In the genomic region with DNA sequence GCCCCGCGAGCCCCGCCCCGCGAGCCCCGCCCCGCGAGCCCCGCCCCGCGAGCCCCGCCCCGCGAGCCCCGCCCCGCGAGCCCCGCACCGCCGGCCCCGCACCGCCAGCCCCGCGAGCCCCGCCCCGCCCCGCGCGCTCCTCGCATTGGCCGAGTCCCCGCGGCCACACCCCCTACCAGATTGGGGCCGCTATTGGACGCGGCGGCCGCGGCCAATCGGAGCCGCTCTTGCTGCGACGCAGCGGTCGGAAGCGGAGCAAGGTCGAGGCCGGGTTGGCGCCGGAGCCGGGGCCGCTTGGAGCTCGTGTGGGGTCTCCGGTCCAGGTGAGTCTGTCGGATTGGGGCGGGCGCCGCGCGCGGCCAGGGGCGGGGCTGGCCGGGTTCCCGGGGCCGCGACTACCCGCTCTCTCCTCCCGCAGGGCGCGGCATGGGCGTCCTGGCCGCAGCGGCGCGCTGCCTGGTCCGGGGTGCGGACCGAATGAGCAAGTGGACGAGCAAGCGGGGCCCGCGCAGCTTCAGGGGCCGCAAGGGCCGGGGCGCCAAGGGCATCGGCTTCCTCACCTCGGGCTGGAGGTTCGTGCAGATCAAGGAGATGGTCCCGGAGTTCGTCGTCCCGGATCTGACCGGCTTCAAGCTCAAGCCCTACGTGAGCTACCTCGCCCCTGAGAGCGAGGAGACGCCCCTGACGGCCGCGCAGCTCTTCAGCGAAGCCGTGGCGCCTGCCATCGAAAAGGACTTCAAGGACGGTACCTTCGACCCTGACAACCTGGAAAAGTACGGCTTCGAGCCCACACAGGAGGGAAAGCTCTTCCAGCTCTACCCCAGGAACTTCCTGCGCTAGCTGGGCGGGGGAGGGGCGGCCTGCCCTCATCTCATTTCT, we compare ENCODE assay signal across 8 cellular contexts. TPM values are rescaled to one million over a fixed set of nuclear protein-coding genes. Genes with fewer than 3 reads are reported as not detected.
DNase-seq lines count a peak whose midpoint lies in the region; ATAC-seq and TF ChIP-seq lines count a peak whose summit lies in the region.

MRPL41 (plus strand) TSS at position 224 of the 879 bp plus-strand sequence; CDS start at position 427, 203 bp downstream.

- H3K36me3 ChIP-seq in KOPT-K1 (ENCODE audit: insufficient read depth, low read length) (peaks cover 26% of the 10 kb centered on the region), fibroblast of lung (ENCODE audit: control insufficient read depth, insufficient read depth, low read length) (peaks cover 11% of the 10 kb centered on the region)

- no peaks in the 10 kb centered on the region for H3K9me3 Mint-ChIP-seq in activated T-helper 17 cell treated with anti-CD3 and anti-CD28 coated beads, Interleukin-2, amount 50 U/mL, for 72 hours
- H3K9me3 Mint-ChIP-seq in naive thymus-derived CD8-positive, alpha-beta T cell: no peaks in the 10 kb centered on the region

- peak; percentile 66 for DNase-seq in DMS153 treated with DMSO at 0.1 percent for 48 hours (lab: John Stamatoyannopoulos, UW; ENCODE audit: unreplicated experiment)
- DNase-seq in RPMI8226: peak; percentile 89
- DNase-seq in fibroblast of lung (ENCODE audit: low read depth in 2 of 2): peak; percentile 76 to 81
- peak; percentile 75 to 95 (median 82) for DNase-seq in naive thymus-derived CD8-positive, alpha-beta T cell
- DNase-seq in stimulated activated naive CD4-positive, alpha-beta T cell (lab: John Stamatoyannopoulos, UW): peak; percentile 70 to 92 (median 80)

- H2AFZ ChIP-seq in fibroblast of lung (ENCODE audit: low read length): peak within 1 kb of the TSS; percentile 19

- peak within 1 kb of the TSS; percentile 61 for H3K4me2 ChIP-seq in fibroblast of lung (ENCODE audit: extremely low read depth, insufficient read depth, low read length)

- H3K9ac ChIP-seq in fibroblast of lung (ENCODE audit: insufficient read depth, low read length): peak within 1 kb of the TSS; percentile 67

- H4K20me1 ChIP-seq in fibroblast of lung (ENCODE audit: control insufficient read depth, extremely low read depth, insufficient read depth, low read length): no peaks in the 10 kb centered on the region

- H3K4me3 Mint-ChIP-seq in activated T-helper 17 cell treated with anti-CD3 and anti-CD28 coated beads, Interleukin-2, amount 50 U/mL, for 72 hours: peak within 1 kb of the TSS; percentile 85
- peak within 1 kb of the TSS; percentile 77 to 96 (median 88) for H3K4me3 Mint-ChIP-seq in naive thymus-derived CD8-positive, alpha-beta T cell

- peaks cover 6% of the 10 kb centered on the region for H3K4me1 ChIP-seq in fibroblast of lung (ENCODE audit: control insufficient read depth, extremely low read depth, insufficient read depth, low read length)

- H3K79me2 ChIP-seq in fibroblast of lung (ENCODE audit: control insufficient read depth, insufficient read depth, low read length): peaks cover 4% of the 10 kb centered on the region

- H3K4me1 Mint-ChIP-seq in activated T-helper 17 cell treated with anti-CD3 and anti-CD28 coated beads, Interleukin-2, amount 50 U/mL, for 72 hours: peaks cover 12% of the 10 kb centered on the region
- peaks cover 7 to 31% (median 21%) of the 10 kb centered on the region in 4 donors for H3K4me1 Mint-ChIP-seq in naive thymus-derived CD8-positive, alpha-beta T cell

- H3K36me3 Mint-ChIP-seq in activated T-helper 17 cell treated with anti-CD3 and anti-CD28 coated beads, Interleukin-2, amount 50 U/mL, for 72 hours (ENCODE audit: low read depth): peaks cover 44% of the 10 kb centered on the region
- peaks cover 0 to 24% (median 2%) of the 10 kb centered on the region in 3 donors for H3K36me3 Mint-ChIP-seq in naive thymus-derived CD8-positive, alpha-beta T cell

- peak within 1 kb of the TSS; percentile 72 for H3K27ac Mint-ChIP-seq in activated T-helper 17 cell treated with anti-CD3 and anti-CD28 coated beads, Interleukin-2, amount 50 U/mL, for 72 hours
- peak within 1 kb of the TSS in 9 of 10 donors; percentile 78 to 92 (median 86) for H3K27ac Mint-ChIP-seq in naive thymus-derived CD8-positive, alpha-beta T cell

- peak; percentile 72 for ATAC-seq in GM21619 (IDR thresholded peaks at IDR 0.05; ENCODE audit: unreplicated experiment)
- peak; percentile 95 for ATAC-seq in activated T-helper 17 cell treated with anti-CD3 and anti-CD28 coated beads, Interleukin-2, amount 50 U/mL, for 72 hours (replicated peaks)
- ATAC-seq in naive thymus-derived CD8-positive, alpha-beta T cell: peak; percentile 84 to 85

- H3K27ac ChIP-seq in KOPT-K1 (ENCODE audit: low read depth, low read length, poor library complexity, severe bottlenecking): peak within 1 kb of the TSS; percentile 45
- H3K27ac ChIP-seq in fibroblast of lung (ENCODE audit: insufficient read depth, low read length): peak within 1 kb of the TSS; percentile 50

- no peak for TF ChIP-seq CTCF in fibroblast of lung (conservative IDR thresholded peaks at IDR 0.05 in 1 of 2, IDR thresholded peaks at IDR 0.05 in 1 of 2; ENCODE audit: low read depth in 1 of 2, low read length in 2 of 2)

- H3K9me3 ChIP-seq in KOPT-K1 (ENCODE audit: insufficient read depth, low read length, poor library complexity, severe bottlenecking): no peaks in the 10 kb centered on the region
- no peaks in the 10 kb centered on the region for H3K9me3 ChIP-seq in fibroblast of lung (ENCODE audit: control insufficient read depth, insufficient read depth, low read depth, low read length)

- POLR2A ChIA-PET in naive thymus-derived CD8-positive, alpha-beta T cell (lab: Charles Lee): interaction anchor here (0.6 to 3.7 kb wide), 16 partner anchors 14 to 465 kb away, joined by 3 to 25 read pairs (median 4); partner anchors contain the start of genes DPH7, EHMT1, EXD3 and MAN1B1

- no peaks in the 10 kb centered on the region for H3K27me3 ChIP-seq in fibroblast of lung (ENCODE audit: control insufficient read depth, insufficient read depth, low read length)

- H3K4me3 ChIP-seq in fibroblast of lung (replicated peaks in 1 of 4; ENCODE audit: control extremely low read depth in 1 of 4, insufficient read depth in 1 of 4, low read depth in 3 of 4, low read length in 4 of 4): peak within 1 kb of the TSS; percentile 65 to 83 (median 78)

- no peaks in the 10 kb centered on the region for H3K27me3 Mint-ChIP-seq in activated T-helper 17 cell treated with anti-CD3 and anti-CD28 coated beads, Interleukin-2, amount 50 U/mL, for 72 hours
- no peaks in the 10 kb centered on the region for H3K27me3 Mint-ChIP-seq in naive thymus-derived CD8-positive, alpha-beta T cell

RNA-seq across cellular contexts. Expression of gene MRPL41, which starts in this region (rescaled TPM):
- 10 to 100 TPM; 23.3 to 45.5 TPM for total RNA-seq in activated T-helper 17 cell treated with anti-CD3 and anti-CD28 coated beads, Interleukin-2, amount 50 U/mL, for 72 hours
- 41.3 and 53.2 TPM in 2 replicates for total RNA-seq in fibroblast of lung
- polyA plus RNA-seq in fibroblast of lung: 10.9 and 15.2 TPM in 2 replicates
- polyA plus RNA-seq in fibroblast of lung (2012): 38.2 and 60.9 TPM in 2 replicates
- polyA minus RNA-seq in fibroblast of lung (ENCODE audit: low replicate concordance): 2.3 TPM in 2 replicates
- total RNA-seq in naive thymus-derived CD8-positive, alpha-beta T cell: 100 to 1,000 TPM in 1 of 2 experiments, 10 to 100 TPM in 1; 93.5 to 104 TPM
- 10 to 100 TPM; 36.7 to 46.5 (median 43.0) TPM for polyA plus RNA-seq in naive thymus-derived CD8-positive, alpha-beta T cell

Comparison
In these comparisons a context has a peak if more than half of its experiments do, and no peak if none do; other contexts are left out.
1. Peak in every context shown above with its lines: DNase-seq, ATAC-seq, H3K4me3 ChIP-seq and H3K27ac ChIP-seq.